Comparison of ENCODE assay signal across 8 cellular contexts in genomic region chr16:72627182-72627896, GRCh38.
DNase-seq lines count a peak whose midpoint lies in the region; ATAC-seq and TF ChIP-seq lines count a peak whose summit lies in the region.
"Not testable (repeated sequence)": the region's sequence is repeated elsewhere in the genome, so short reads cannot be mapped to it uniquely, and the experiment has no call there.

No MANE protein-coding gene starts in this region.

- in situ Hi-C loops in IMR-90 (cut with MboI; ENCODE audit: low sequenced_read_pairs): not testable (repeated sequence)

- not testable (repeated sequence) for H3K56ac ChIP-seq in IMR-90 (ENCODE audit: extremely low read depth, insufficient read depth, low read length)

- H2BK120ac ChIP-seq in IMR-90 (ENCODE audit: low read depth, low read length): not testable (repeated sequence)

- H3K79me1 ChIP-seq in IMR-90 (ENCODE audit: low read depth in 1 of 2, low read length in 2 of 2): not testable (repeated sequence)

- not testable (repeated sequence) for H4K91ac ChIP-seq in IMR-90 (ENCODE audit: insufficient read depth, low read depth, low read length)

- H3K27ac Mint-ChIP-seq in WTC11: peak overlapping the region; percentile 73

- not testable (repeated sequence) for H3K27me3 ChIP-seq in IMR-90 (ENCODE audit: control insufficient read depth, insufficient read depth, low read length); ectodermal cell (ENCODE audit: control insufficient read depth, insufficient read depth, low read length, poor library complexity, severe bottlenecking); iPS DF 6.9 (ENCODE audit: control insufficient read depth, insufficient read depth, low read length); mucosa of rectum (ENCODE audit: control insufficient read depth in 2 of 2, insufficient read depth in 2 of 2, low read length in 2 of 2); smooth muscle cell (ENCODE audit: low read depth)

- H3K4me1 Mint-ChIP-seq in WTC11: not testable (repeated sequence)

- not testable (repeated sequence) for H3K9me3 Mint-ChIP-seq in WTC11

- H3K27me3 Mint-ChIP-seq in WTC11 (ENCODE audit: low read depth): not testable (repeated sequence)

- H4K20me1 ChIP-seq in IMR-90 (ENCODE audit: insufficient read depth, low read length); smooth muscle cell (ENCODE audit: low read depth): not testable (repeated sequence)

- H3K9ac ChIP-seq in IMR-90 (ENCODE audit: low read depth, low read length); smooth muscle cell (ENCODE audit: low read depth): not testable (repeated sequence)
- peak overlapping the region in 1 of 2 donors; percentile 20 for H3K9ac ChIP-seq in mucosa of rectum (ENCODE audit: low read depth in 1 of 2, low read length in 2 of 2)

- H3K18ac ChIP-seq in IMR-90 (ENCODE audit: low read depth, low read length): not testable (repeated sequence)

- peak overlapping the region; percentile 84 for H3K4me3 Mint-ChIP-seq in WTC11

- not testable (repeated sequence) for H3F3A ChIP-seq in smooth muscle cell (ENCODE audit: low read depth)

- H2AFZ ChIP-seq in IMR-90 (replicated peaks; ENCODE audit: low read length, poor library complexity): not testable (repeated sequence)
- peak overlapping the region; percentile 92 for H2AFZ ChIP-seq in smooth muscle cell (ENCODE audit: low read depth)

- 0 out of 2 replicates have a peak overlapping the region, but pooled peaks have one; percentile 7 for H3K4me3 ChIP-seq in IMR-90 (ENCODE audit: insufficient read depth, low read depth, low read length)
- peak overlapping the region; percentile 23 for H3K4me3 ChIP-seq in ectodermal cell (ENCODE audit: insufficient read depth, low read depth, low read length)
- H3K4me3 ChIP-seq in iPS DF 6.9 (ENCODE audit: low read length): peak overlapping the region; percentile 35; the same call in 1 of the 2 replicates
- peak overlapping the region; percentile 59 for H3K4me3 ChIP-seq in mucosa of rectum (ENCODE audit: low read length in 2 of 2)
- H3K4me3 ChIP-seq in smooth muscle cell: peak overlapping the region; percentile 52

- not testable (repeated sequence) for H2AK5ac ChIP-seq in IMR-90 (ENCODE audit: low read depth, low read length)

- not testable (repeated sequence) for H2BK20ac ChIP-seq in IMR-90 (ENCODE audit: low read depth, low read length)

- H3K79me2 ChIP-seq in smooth muscle cell (ENCODE audit: low read depth): not testable (repeated sequence)

- peak; percentile 8 for DNase-seq in COR-L47 (lab: John Stamatoyannopoulos, UW)
- not testable (repeated sequence) for DNase-seq in IMR-90; WTC11 (ENCODE audit: low spot score); iPS DF 6.9 (ENCODE audit: low read depth, low spot score); smooth muscle cell (lab: John Stamatoyannopoulos, UW; ENCODE audit: unreplicated experiment)
- peak; percentile 29 for DNase-seq in NCI-H69 (lab: John Stamatoyannopoulos, UW)

- not testable (repeated sequence) for H3K4me2 ChIP-seq in IMR-90 (ENCODE audit: low read depth, low read length)
- H3K4me2 ChIP-seq in smooth muscle cell: peak overlapping the region; percentile 83

- not testable (repeated sequence) for H4K8ac ChIP-seq in IMR-90 (ENCODE audit: low read depth in 2 of 2, low read length in 2 of 2)

- not testable (repeated sequence) for H2BK5ac ChIP-seq in IMR-90 (ENCODE audit: low read depth, low read length, poor library complexity, severe bottlenecking)

- H3K27ac ChIP-seq in IMR-90 (ENCODE audit: insufficient read depth, low read length); ectodermal cell (ENCODE audit: insufficient read depth, low read depth, low read length, poor library complexity, severe bottlenecking); iPS DF 6.9 (ENCODE audit: low read length); smooth muscle cell (ENCODE audit: low read depth): not testable (repeated sequence)
- H3K27ac ChIP-seq in mucosa of rectum (ENCODE audit: low read depth in 2 of 2, low read length in 2 of 2): peak overlapping the region; percentile 38 to 62

- intact Hi-C loops in IMR-90 (cut with micrococcal nuclease): not testable (repeated sequence)

- not testable (repeated sequence) for H2BK15ac ChIP-seq in IMR-90 (ENCODE audit: low read depth, low read length)

- H3K9me3 ChIP-seq in IMR-90 (ENCODE audit: control insufficient read depth, insufficient read depth, low read length); ectodermal cell (ENCODE audit: control insufficient read depth, low read length); iPS DF 6.9 (ENCODE audit: control insufficient read depth, insufficient read depth, low read length); mucosa of rectum (ENCODE audit: control insufficient read depth in 2 of 2, low read length in 2 of 2); smooth muscle cell (replicated peaks; ENCODE audit: low read depth): not testable (repeated sequence)

- not testable (repeated sequence) for TF ChIP-seq CTCF in IMR-90 (conservative IDR thresholded peaks at IDR 0.05; ENCODE audit: low read depth, low read length); WTC11 (IDR thresholded peaks at IDR 0.05); smooth muscle cell (IDR thresholded peaks at IDR 0.05; ENCODE audit: borderline replicate concordance, insufficient read depth, poor library complexity, severe bottlenecking)

- H3K4me1 ChIP-seq in IMR-90 (ENCODE audit: control insufficient read depth, insufficient read depth, low read length); ectodermal cell (ENCODE audit: control insufficient read depth, insufficient read depth, low read length); iPS DF 6.9 (ENCODE audit: control insufficient read depth, insufficient read depth, low read length); mucosa of rectum (ENCODE audit: control insufficient read depth in 2 of 2, insufficient read depth in 2 of 2, low read length in 2 of 2): not testable (repeated sequence)
- H3K4me1 ChIP-seq in smooth muscle cell (ENCODE audit: low read depth): peaks cover 11% of the 10 kb centered on the region

- not testable (repeated sequence) for BruUV-seq in IMR-90 (replicated peaks; lab: Mats Ljungman, UMichigan)

- not testable (repeated sequence) for H3K23ac ChIP-seq in IMR-90 (ENCODE audit: low read depth, low read length)

- not testable (repeated sequence) for TF ChIP-seq POLR2A in IMR-90 (IDR thresholded peaks at IDR 0.05; ENCODE audit: low read depth, low read length)

- CTCF ChIA-PET in IMR-90 (lab: Yijun Ruan, JAX); WTC11 (lab: Charles Lee): not testable (repeated sequence)

- H3K4ac ChIP-seq in IMR-90 (ENCODE audit: low read depth, low read length): not testable (repeated sequence)

- POLR2A ChIA-PET in IMR-90 (lab: Charles Lee; ENCODE audit: unreplicated experiment); WTC11 (lab: Charles Lee): not testable (repeated sequence)

- dilution Hi-C loops in IMR-90 (cut with HindIII; ENCODE audit: low sequenced_read_pairs, unreplicated experiment): not testable (repeated sequence)

- TF ChIP-seq RAD21 in IMR-90 (IDR thresholded peaks at IDR 0.05; ENCODE audit: low read length): not testable (repeated sequence)

- H2AK9ac ChIP-seq in IMR-90 (replicated peaks; ENCODE audit: low read depth, low read length, poor library complexity): not testable (repeated sequence)

- not testable (repeated sequence) for H3K14ac ChIP-seq in IMR-90 (replicated peaks; ENCODE audit: low read depth, low read length)

- H4K5ac ChIP-seq in IMR-90 (ENCODE audit: low read depth, low read length): not testable (repeated sequence)

- not testable (repeated sequence) for H3K36me3 Mint-ChIP-seq in WTC11

- H3K36me3 ChIP-seq in IMR-90 (ENCODE audit: control insufficient read depth, insufficient read depth, low read length); ectodermal cell (ENCODE audit: control insufficient read depth, insufficient read depth, low read length); iPS DF 6.9 (ENCODE audit: control insufficient read depth, insufficient read depth, low read length); mucosa of rectum (ENCODE audit: control insufficient read depth in 2 of 2, insufficient read depth in 2 of 2, low read length in 2 of 2); smooth muscle cell (ENCODE audit: low read depth): not testable (repeated sequence)

- not testable (repeated sequence) for ATAC-seq in IMR-90 (ENCODE audit: low read depth); WTC11

- WGBS in IMR-90 (ENCODE audit: extremely low coverage in 2 of 2, insufficient read length in 1 of 2), 2 experiments: 87% methylated on average over 5 of the region's 30 CpGs; no CpG with 5 or more reads in 1 of the 2 experiments
- WGBS in ectodermal cell, 2 experiments: 32 to 42% methylated on average over 23 to 28 of the region's 30 CpGs
- no CpG with 5 or more reads among the region's 30 CpGs for WGBS in iPS DF 6.9 (ENCODE audit: insufficient coverage, insufficient read length)
- WGBS in smooth muscle cell (ENCODE audit: low lambda C conversion rate): 23% methylated on average over 30 of the region's 30 CpGs

- H3K9me1 ChIP-seq in IMR-90 (ENCODE audit: insufficient read depth, low read length): not testable (repeated sequence)

Comparison
In these comparisons a context has a peak if more than half of its experiments do, and no peak if none do; other contexts are left out.
1. H3K4me3 ChIP-seq: peak in every context shown above with its lines; median percentile 59 in mucosa of rectum; 52 in smooth muscle cell; 35 in iPS DF 6.9; 23 in ectodermal cell; 7 in IMR-90.